8 cellular contexts compared by ENCODE assay signal in the genomic region with DNA sequence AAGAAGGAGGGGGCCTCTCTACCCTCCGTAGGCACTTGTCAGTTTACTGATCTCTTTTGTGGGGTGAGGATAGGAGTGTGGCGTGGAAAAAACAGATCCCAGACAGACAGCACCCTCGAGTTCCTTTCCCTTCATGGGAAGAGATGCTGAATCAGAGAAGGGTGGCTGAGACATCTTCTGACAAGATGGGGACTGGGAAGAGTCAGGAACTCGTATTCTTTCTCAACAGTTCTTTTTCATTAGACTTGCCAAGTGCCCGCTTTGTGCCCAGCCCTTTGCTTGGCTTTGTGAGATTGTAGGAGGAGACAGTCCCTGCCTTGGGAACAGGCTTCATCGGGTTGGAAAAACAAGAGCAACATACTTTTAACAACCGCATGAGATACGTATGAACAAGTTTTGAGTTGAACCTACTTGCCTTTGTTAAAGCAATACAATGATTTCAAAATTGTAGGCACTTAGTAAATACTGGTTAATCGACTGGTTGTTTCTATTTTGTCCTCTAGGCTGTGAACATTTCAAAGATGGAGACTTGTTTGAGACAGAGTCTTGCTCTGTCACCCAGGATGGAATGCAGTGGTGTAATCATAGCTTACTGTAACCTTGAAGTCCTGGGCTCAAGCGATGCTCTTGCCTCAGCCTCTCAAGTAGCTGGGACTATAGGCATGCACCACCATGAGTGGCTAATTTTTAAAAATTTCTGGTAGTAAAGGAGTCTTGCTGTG. TPM values are rescaled to one million over a fixed set of nuclear protein-coding genes. Genes with fewer than 3 reads are reported as not detected.
DNase-seq lines count a peak whose midpoint lies in the region; ATAC-seq, FAIRE-seq and TF ChIP-seq lines count a peak whose summit lies in the region.

No MANE protein-coding gene starts in this region.

- peak overlapping the region; percentile 86 for H3K4me3 Mint-ChIP-seq in WTC11

- no peak for ATAC-seq in WTC11
- ATAC-seq in gastrocnemius medialis = peak in 1 of 2 donors; percentile 28
- no peak for ATAC-seq in HG03571 (IDR thresholded peaks at IDR 0.05; ENCODE audit: unreplicated experiment)
- ATAC-seq in GM18498 (IDR thresholded peaks at IDR 0.05; ENCODE audit: unreplicated experiment) = no peak

- TF ChIP-seq POLR2A in gastrocnemius medialis (IDR thresholded peaks at IDR 0.05) = no peak

- intact Hi-C loops in gastrocnemius medialis (cut with DNase I; ENCODE audit: low total_unique reads) = no loop called here

- TF ChIP-seq CTCF in C4-2B (conservative IDR thresholded peaks at IDR 0.05) = no peak; the same call in 1 of the 2 replicates
- TF ChIP-seq CTCF in HL-60 (IDR thresholded peaks at IDR 0.05; ENCODE audit: insufficient read depth, low read length) = no peak
- no peak for TF ChIP-seq CTCF in WTC11 (IDR thresholded peaks at IDR 0.05)
- no peak for TF ChIP-seq CTCF in gastrocnemius medialis (IDR thresholded peaks at IDR 0.05 in 4 of 5, conservative IDR thresholded peaks at IDR 0.05 in 1 of 5)

- H3K4me1 Mint-ChIP-seq in WTC11 = peaks cover 25% of the 10 kb centered on the region

- no peaks in the 10 kb centered on the region for H3K9me3 ChIP-seq in gastrocnemius medialis

- no peak for FAIRE-seq in frontal cortex (lab: Jason Lieb, UNC)

- peaks cover 16 to 22% of the 10 kb centered on the region in 2 donors for H3K4me1 ChIP-seq in gastrocnemius medialis

- H3K4me3 ChIP-seq in HL-60 (replicated peaks; ENCODE audit: insufficient read depth, low read length) (peak overlapping the region; percentile 67), gastrocnemius medialis (peak overlapping the region; percentile 81 to 93 (median 86))

- DNase-seq in HL-60 (ENCODE audit: low read depth in 1 of 2, low spot score in 1 of 2) (peak in 1 of 2 experiments; percentile 48), WTC11 (ENCODE audit: low spot score) (no peak), frontal cortex (ENCODE audit: low spot score in 2 of 2) (peak; percentile 16 to 17), gastrocnemius medialis (no peak)
- DNase-seq in stimulated activated naive CD4-positive, alpha-beta T cell treated with Interleukin-2 at 50 U/mL for 16 hours (lab: John Stamatoyannopoulos, UW) = no peak

- H3K27ac ChIP-seq in C4-2B (peak overlapping the region; percentile 92), HL-60 (replicated peaks) (peak overlapping the region; percentile 98), gastrocnemius medialis (peak overlapping the region; percentile 89 to 98 (median 94))

- POLR2A ChIA-PET in WTC11 (lab: Charles Lee) = no interaction called here

- CTCF ChIA-PET in WTC11 (lab: Charles Lee) = interaction anchor here (1.3 to 1.6 kb wide), 2 partner anchors 241 kb away, joined by 3 to 7 read pairs; a partner anchor contains a TSS

- H3K9me3 Mint-ChIP-seq in WTC11 = no peaks in the 10 kb centered on the region

- no peaks in the 10 kb centered on the region for H3K27me3 Mint-ChIP-seq in WTC11 (ENCODE audit: low read depth)

- in situ Hi-C loops in gastrocnemius medialis (cut with MboI; ENCODE audit: low sequenced_read_pairs in 4 of 4) = no loop called here

- peaks cover 0 to 12% of the 10 kb centered on the region in 2 donors for H3K36me3 ChIP-seq in gastrocnemius medialis

- peak overlapping the region; percentile 90; the same call in 1 of the 2 replicates for H3K27ac Mint-ChIP-seq in WTC11

- H3K27me3 ChIP-seq in HL-60 (ENCODE audit: insufficient read depth, poor library complexity, severe bottlenecking) = no peaks in the 10 kb centered on the region
- no peaks in the 10 kb centered on the region for H3K27me3 ChIP-seq in gastrocnemius medialis

- peaks cover 3% of the 10 kb centered on the region; the same call in 1 of the 2 replicates for H3K36me3 Mint-ChIP-seq in WTC11

TF ChIP-seq in WTC11, 78 proteins besides CTCF, POLR2A, EP300 and RAD21 (continues in another document):
- TF ChIP-seq, protein P1, sequence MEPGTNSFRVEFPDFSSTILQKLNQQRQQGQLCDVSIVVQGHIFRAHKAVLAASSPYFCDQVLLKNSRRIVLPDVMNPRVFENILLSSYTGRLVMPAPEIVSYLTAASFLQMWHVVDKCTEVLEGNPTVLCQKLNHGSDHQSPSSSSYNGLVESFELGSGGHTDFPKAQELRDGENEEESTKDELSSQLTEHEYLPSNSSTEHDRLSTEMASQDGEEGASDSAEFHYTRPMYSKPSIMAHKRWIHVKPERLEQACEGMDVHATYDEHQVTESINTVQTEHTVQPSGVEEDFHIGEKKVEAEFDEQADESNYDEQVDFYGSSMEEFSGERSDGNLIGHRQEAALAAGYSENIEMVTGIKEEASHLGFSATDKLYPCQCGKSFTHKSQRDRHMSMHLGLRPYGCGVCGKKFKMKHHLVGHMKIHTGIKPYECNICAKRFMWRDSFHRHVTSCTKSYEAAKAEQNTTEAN (CRISPR knock-in tag; IDR thresholded peaks at IDR 0.05) = no peak
- TF ChIP-seq, protein P2, sequence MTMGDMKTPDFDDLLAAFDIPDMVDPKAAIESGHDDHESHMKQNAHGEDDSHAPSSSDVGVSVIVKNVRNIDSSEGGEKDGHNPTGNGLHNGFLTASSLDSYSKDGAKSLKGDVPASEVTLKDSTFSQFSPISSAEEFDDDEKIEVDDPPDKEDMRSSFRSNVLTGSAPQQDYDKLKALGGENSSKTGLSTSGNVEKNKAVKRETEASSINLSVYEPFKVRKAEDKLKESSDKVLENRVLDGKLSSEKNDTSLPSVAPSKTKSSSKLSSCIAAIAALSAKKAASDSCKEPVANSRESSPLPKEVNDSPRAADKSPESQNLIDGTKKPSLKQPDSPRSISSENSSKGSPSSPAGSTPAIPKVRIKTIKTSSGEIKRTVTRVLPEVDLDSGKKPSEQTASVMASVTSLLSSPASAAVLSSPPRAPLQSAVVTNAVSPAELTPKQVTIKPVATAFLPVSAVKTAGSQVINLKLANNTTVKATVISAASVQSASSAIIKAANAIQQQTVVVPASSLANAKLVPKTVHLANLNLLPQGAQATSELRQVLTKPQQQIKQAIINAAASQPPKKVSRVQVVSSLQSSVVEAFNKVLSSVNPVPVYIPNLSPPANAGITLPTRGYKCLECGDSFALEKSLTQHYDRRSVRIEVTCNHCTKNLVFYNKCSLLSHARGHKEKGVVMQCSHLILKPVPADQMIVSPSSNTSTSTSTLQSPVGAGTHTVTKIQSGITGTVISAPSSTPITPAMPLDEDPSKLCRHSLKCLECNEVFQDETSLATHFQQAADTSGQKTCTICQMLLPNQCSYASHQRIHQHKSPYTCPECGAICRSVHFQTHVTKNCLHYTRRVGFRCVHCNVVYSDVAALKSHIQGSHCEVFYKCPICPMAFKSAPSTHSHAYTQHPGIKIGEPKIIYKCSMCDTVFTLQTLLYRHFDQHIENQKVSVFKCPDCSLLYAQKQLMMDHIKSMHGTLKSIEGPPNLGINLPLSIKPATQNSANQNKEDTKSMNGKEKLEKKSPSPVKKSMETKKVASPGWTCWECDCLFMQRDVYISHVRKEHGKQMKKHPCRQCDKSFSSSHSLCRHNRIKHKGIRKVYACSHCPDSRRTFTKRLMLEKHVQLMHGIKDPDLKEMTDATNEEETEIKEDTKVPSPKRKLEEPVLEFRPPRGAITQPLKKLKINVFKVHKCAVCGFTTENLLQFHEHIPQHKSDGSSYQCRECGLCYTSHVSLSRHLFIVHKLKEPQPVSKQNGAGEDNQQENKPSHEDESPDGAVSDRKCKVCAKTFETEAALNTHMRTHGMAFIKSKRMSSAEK (CRISPR knock-in tag; IDR thresholded peaks at IDR 0.05; ENCODE audit: borderline replicate concordance) = no peak
- TF ChIP-seq CREM (CRISPR knock-in tag; IDR thresholded peaks at IDR 0.05) (no peak), RELA (CRISPR knock-in tag; IDR thresholded peaks at IDR 0.05; ENCODE audit: borderline replicate concordance) (no peak), NFYB (CRISPR knock-in tag; conservative IDR thresholded peaks at IDR 0.05; ENCODE audit: low read depth) (no peak), NR3C1 (CRISPR knock-in tag; conservative IDR thresholded peaks at IDR 0.05; ENCODE audit: low read depth) (no peak)
- TF ChIP-seq, protein P3, sequence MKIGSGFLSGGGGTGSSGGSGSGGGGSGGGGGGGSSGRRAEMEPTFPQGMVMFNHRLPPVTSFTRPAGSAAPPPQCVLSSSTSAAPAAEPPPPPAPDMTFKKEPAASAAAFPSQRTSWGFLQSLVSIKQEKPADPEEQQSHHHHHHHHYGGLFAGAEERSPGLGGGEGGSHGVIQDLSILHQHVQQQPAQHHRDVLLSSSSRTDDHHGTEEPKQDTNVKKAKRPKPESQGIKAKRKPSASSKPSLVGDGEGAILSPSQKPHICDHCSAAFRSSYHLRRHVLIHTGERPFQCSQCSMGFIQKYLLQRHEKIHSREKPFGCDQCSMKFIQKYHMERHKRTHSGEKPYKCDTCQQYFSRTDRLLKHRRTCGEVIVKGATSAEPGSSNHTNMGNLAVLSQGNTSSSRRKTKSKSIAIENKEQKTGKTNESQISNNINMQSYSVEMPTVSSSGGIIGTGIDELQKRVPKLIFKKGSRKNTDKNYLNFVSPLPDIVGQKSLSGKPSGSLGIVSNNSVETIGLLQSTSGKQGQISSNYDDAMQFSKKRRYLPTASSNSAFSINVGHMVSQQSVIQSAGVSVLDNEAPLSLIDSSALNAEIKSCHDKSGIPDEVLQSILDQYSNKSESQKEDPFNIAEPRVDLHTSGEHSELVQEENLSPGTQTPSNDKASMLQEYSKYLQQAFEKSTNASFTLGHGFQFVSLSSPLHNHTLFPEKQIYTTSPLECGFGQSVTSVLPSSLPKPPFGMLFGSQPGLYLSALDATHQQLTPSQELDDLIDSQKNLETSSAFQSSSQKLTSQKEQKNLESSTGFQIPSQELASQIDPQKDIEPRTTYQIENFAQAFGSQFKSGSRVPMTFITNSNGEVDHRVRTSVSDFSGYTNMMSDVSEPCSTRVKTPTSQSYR (CRISPR knock-in tag; IDR thresholded peaks at IDR 0.05) = no peak
- TF ChIP-seq, protein P4, sequence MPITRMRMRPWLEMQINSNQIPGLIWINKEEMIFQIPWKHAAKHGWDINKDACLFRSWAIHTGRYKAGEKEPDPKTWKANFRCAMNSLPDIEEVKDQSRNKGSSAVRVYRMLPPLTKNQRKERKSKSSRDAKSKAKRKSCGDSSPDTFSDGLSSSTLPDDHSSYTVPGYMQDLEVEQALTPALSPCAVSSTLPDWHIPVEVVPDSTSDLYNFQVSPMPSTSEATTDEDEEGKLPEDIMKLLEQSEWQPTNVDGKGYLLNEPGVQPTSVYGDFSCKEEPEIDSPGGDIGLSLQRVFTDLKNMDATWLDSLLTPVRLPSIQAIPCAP (CRISPR knock-in tag; IDR thresholded peaks at IDR 0.05) = no peak
- TF ChIP-seq, protein P5, sequence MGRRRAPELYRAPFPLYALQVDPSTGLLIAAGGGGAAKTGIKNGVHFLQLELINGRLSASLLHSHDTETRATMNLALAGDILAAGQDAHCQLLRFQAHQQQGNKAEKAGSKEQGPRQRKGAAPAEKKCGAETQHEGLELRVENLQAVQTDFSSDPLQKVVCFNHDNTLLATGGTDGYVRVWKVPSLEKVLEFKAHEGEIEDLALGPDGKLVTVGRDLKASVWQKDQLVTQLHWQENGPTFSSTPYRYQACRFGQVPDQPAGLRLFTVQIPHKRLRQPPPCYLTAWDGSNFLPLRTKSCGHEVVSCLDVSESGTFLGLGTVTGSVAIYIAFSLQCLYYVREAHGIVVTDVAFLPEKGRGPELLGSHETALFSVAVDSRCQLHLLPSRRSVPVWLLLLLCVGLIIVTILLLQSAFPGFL (CRISPR knock-in tag; IDR thresholded peaks at IDR 0.05; ENCODE audit: borderline replicate concordance) = no peak

RNA-seq across cellular contexts. Expression of a gene that starts 1.1 kb away (rescaled TPM):
- total RNA-seq in WTC11 (2021) (84.8 to 90.6 TPM (median 88.8 TPM) in 3 replicates), frontal cortex (77.5 TPM), gastrocnemius medialis (10 to 100 TPM; 34.0 to 66.0 (median 37.8) TPM)

Comparison
In these comparisons a context has a peak if more than half of its experiments do, and no peak if none do; other contexts are left out.
1. DNase-seq: peak in frontal cortex (2 of 2); none in WTC11 (single experiment), gastrocnemius medialis (0 of 2) and stimulated activated naive CD4-positive, alpha-beta T cell treated with Interleukin-2 at 50 U/mL for 16 hours (single experiment).
2. Peak in every context shown above with its lines, with median percentiles within 50 percentile points of each other: H3K27ac ChIP-seq.